ENCODE assay signal across 17 cellular contexts in genomic region chr2:115389024-115389423, GRCh38.
"Had no signal": no experiment of that assay in that cellular context is flagged by ENCODE, and none has a peak within 500 bp of the region (broad histone marks: within the 10 kb centered on the region; RNA-seq: fewer than 3 reads in every experiment).

No MANE protein-coding gene starts in this region.

- DNase-seq: activated CD4-positive, alpha-beta T cell treated with anti-CD3 and anti-CD28 coated beads for 1 hour; activated CD4-positive, alpha-beta T cell treated with anti-CD3 and anti-CD28 coated beads, Interleukin-2, amount 50 U/mL, for 1 hour; activated CD8-positive, alpha-beta T cell treated with anti-CD3 and anti-CD28 coated beads, Interleukin-2, amount 10 ng/mL, durations not matched to agents 7 days and 5 days; activated gamma-delta T cell treated with Interleukin-2 at 50 U/mL for 16 hours; anterior cingulate cortex; erythroblast; foreskin fibroblast; heart right ventricle; left ventricle myocardium inferior; mammary epithelial cell; natural killer cell; psoas muscle; spleen; stimulated activated CD4-positive, alpha-beta T cell treated with anti-CD3 and anti-CD28 coated beads, Interleukin-4, amount 100 ng/mL, for 1 hour; stimulated activated naive CD4-positive, alpha-beta T cell treated with Interleukin-2 at 50 U/mL for 16 hours had no signal

- H3K36me3 ChIP-seq: heart right ventricle, left ventricle myocardium inferior, right atrium auricular region, spleen, thoracic aorta had no signal

- H3K4me1 ChIP-seq: heart right ventricle, left ventricle myocardium inferior, psoas muscle, right atrium auricular region, spleen had no signal

- ATAC-seq: activated CD8-positive, alpha-beta T cell treated with anti-CD3 and anti-CD28 coated beads, Interleukin-2, amount 10 ng/mL, durations not matched to agents 7 days and 5 days; heart right ventricle; natural killer cell; psoas muscle had no signal

- H3K4me3 ChIP-seq: heart right ventricle, left ventricle myocardium inferior, psoas muscle, right atrium auricular region, spleen, thoracic aorta had no signal

- H3K9me3 ChIP-seq: psoas muscle, right atrium auricular region, thoracic aorta had no signal
